1 cellular context compared by ENCODE assay signal in genomic region chr2:69948032-69948962, GRCh38.
TF ChIP-seq lines count a peak whose summit lies in the region.

No MANE protein-coding gene starts in this region.

TF ChIP-seq in IMR-90, 13 proteins besides CTCF, POLR2A, EP300 and RAD21:
- TF ChIP-seq BHLHE40 (IDR thresholded peaks at IDR 0.05; ENCODE audit: low read depth, low read length), result no peak
